Comparison of ENCODE assay signal across 23 cellular contexts in the genomic region with DNA sequence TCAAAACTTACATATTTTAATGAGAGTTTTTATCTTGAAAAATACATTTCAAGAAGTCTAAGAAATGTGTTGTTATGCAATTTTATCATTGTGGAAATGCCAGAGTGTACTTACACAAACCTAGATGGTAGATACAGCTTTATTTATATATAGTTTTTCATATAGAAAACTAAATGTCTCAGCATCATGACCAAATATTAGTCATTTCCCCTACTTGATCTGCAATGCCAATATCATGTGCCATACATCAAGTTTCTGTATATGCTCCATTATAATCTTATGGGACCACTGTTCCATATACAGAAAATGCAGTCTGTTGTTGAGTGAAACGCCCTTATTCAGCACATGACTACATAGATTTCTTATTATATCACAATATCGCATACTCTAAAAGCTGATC.
"Had no signal": no experiment of that assay in that cellular context is flagged by ENCODE, and none has a peak within 500 bp of the region (broad histone marks: within the 10 kb centered on the region; RNA-seq: fewer than 3 reads in every experiment).

No MANE protein-coding gene starts in this region.

- H3K27me3 ChIP-seq: heart left ventricle, right atrium auricular region, spleen, upper lobe of left lung had no signal

- H3K9me3 Mint-ChIP-seq: activated naive CD8-positive, alpha-beta T cell treated with anti-CD3 and anti-CD28 coated beads, Interleukin-2, amount 10 ng/mL, durations not matched to agents 7 days and 5 days; activated T-cell treated with anti-CD3 and anti-CD28 coated beads, Interleukin-2, amount 50 U/mL, for 4 hours; activated T-helper 2 cell treated with anti-CD3 and anti-CD28 coated beads, Interferon-gamma antibody, Interleukin-2, Interleukin-4, amounts not matched to agents 10 μg/mL and 5 μg/mL and 100 μg/mL, durations not matched to agents 14 hours and 24 hours and 36 hours; dendritic cell treated with granulocyte-macrophage colony-stimulating factor and Interleukin-4, amounts not matched to agents 40 ng/mL and 50 ng/mL, for 4 days had no signal

- H3K27ac ChIP-seq: heart left ventricle, prostate gland, right atrium auricular region, thoracic aorta had no signal

- H3K9me3 ChIP-seq: heart left ventricle, mucosa of descending colon, prostate gland, right atrium auricular region, spleen, thoracic aorta, upper lobe of left lung had no signal

- H3K4me3 ChIP-seq: heart left ventricle, mucosa of descending colon, prostate gland, right atrium auricular region, spleen, thoracic aorta, upper lobe of left lung had no signal

- H3K4me3 Mint-ChIP-seq: activated naive CD8-positive, alpha-beta T cell treated with anti-CD3 and anti-CD28 coated beads, Interleukin-2, amount 10 ng/mL, durations not matched to agents 7 days and 5 days; activated T-cell treated with anti-CD3 and anti-CD28 coated beads, Interleukin-2, amount 50 U/mL, for 4 hours; dendritic cell treated with granulocyte-macrophage colony-stimulating factor and Interleukin-4, amounts not matched to agents 40 ng/mL and 50 ng/mL, for 4 days; T-helper 17 cell had no signal

- H3K4me1 ChIP-seq: prostate gland had no signal

- ATAC-seq: activated T-cell treated with anti-CD3 and anti-CD28 coated beads, Interleukin-2, amount 50 U/mL, for 4 hours; T-helper 17 cell had no signal

- H3K27me3 Mint-ChIP-seq: activated naive CD8-positive, alpha-beta T cell treated with anti-CD3 and anti-CD28 coated beads, Interleukin-2, amount 10 ng/mL, durations not matched to agents 7 days and 5 days; dendritic cell treated with granulocyte-macrophage colony-stimulating factor and Interleukin-4, amounts not matched to agents 40 ng/mL and 50 ng/mL, for 4 days; T-helper 17 cell had no signal

- DNase-seq: activated CD4-positive, alpha-beta T cell treated with anti-CD3 and anti-CD28 coated beads for 4 hours; activated CD4-positive, alpha-beta T cell treated with anti-CD3 and anti-CD28 coated beads, Interleukin-2, amount 50 U/mL, for 48 hours; activated CD4-positive, CD25-positive, alpha-beta regulatory T cell; activated CD8-positive, alpha-beta memory T cell treated with anti-CD3 and anti-CD28 coated beads, Interleukin-2, amount 50 U/mL, for 48 hours; activated naive CD4-positive, alpha-beta T cell treated with Interleukin-2 at 50 U/mL for 16 hours; activated naive CD8-positive, alpha-beta T cell treated with anti-CD3 and anti-CD28 coated beads, Interleukin-2, amount 10 ng/mL, durations not matched to agents 7 days and 5 days; activated T-cell treated with anti-CD3 and anti-CD28 coated beads, Interleukin-2, amount 50 U/mL, for 4 hours; effector CD4-positive, alpha-beta T cell; heart left ventricle; left cardiac atrium; mesendoderm; mucosa of descending colon; spleen; stimulated activated CD4-positive, alpha-beta T cell treated with anti-CD3 and anti-CD28 coated beads, Interleukin-4, amount 100 ng/mL, for 1 hour; stimulated activated naive CD4-positive, alpha-beta T cell treated with Interleukin-2 at 50 U/mL for 16 hours; SW 1271; T-helper 17 cell had no signal

- H3K27ac Mint-ChIP-seq: activated naive CD8-positive, alpha-beta T cell treated with anti-CD3 and anti-CD28 coated beads, Interleukin-2, amount 10 ng/mL, durations not matched to agents 7 days and 5 days; activated T-helper 2 cell treated with anti-CD3 and anti-CD28 coated beads, Interferon-gamma antibody, Interleukin-2, Interleukin-4, amounts not matched to agents 10 μg/mL and 5 μg/mL and 100 μg/mL, durations not matched to agents 14 hours and 24 hours and 36 hours; dendritic cell treated with granulocyte-macrophage colony-stimulating factor and Interleukin-4, amounts not matched to agents 40 ng/mL and 50 ng/mL, for 4 days; T-helper 17 cell had no signal
